8 cellular contexts compared by ENCODE assay signal in the genomic region with DNA sequence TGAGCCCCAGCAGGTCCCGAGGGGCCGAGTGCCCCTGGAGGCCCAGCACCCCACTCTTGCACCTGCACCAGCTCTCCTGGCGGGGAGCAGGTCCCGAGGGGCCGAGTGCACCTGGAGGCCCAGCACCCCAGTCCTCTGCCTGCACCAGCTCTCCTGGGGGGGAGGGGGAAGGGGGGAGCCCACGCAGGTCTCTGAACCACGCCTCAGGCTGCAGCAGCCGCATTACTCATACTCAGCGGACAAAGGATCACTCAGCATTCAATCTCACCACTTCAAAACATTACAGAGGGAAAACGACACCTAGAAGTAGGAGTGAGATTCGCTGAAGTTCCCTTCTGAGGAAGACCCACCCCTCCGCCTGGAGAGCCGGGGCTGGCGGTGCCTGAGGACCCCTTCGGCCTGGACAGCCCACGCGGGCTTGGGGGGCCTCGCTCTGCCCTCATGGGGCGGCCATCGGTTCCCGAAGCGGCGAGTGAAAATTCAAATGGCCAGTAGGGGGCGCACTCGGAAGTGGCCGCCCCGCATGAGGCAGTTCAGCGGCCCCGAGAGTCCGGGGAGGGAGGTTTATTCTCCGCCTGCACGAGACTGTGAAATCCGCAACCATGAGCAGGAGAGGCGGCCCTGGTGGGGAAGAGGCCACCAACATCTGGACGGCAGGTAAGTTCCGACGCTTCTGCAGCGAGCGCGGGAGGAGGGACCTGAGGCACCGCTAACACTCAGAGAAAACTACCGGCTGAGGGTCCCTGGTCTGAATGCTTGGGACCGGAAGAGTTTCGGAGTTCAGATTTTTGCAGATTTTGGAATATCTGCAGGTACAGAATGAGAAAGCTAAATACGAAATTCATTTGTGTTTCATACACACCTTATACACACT. TPM values are rescaled to one million over a fixed set of nuclear protein-coding genes. Genes with fewer than 3 reads are reported as not detected.
A peak's percentile ranks its signal among the peaks of the same experiment; 100 is the strongest.
DNase-seq lines count a peak whose midpoint lies in the region; ATAC-seq and TF ChIP-seq lines count a peak whose summit lies in the region.

No MANE protein-coding gene starts in this region.

- intact Hi-C loops in head of caudate nucleus (cut with DNase I) = no loop called here
- intact Hi-C loops in transverse colon (cut with DNase I; ENCODE audit: low total_unique reads) = loop anchor here (5.0 to 10.0 kb wide), 2 partner anchors 35 to 88 kb away; no protein-coding TSS in a partner anchor

- peaks cover 10% of the 10 kb centered on the region for H3K4me1 ChIP-seq in CD4-positive, CD25-positive, alpha-beta regulatory T cell (ENCODE audit: control insufficient read depth, insufficient read depth, low read length, poor library complexity, severe bottlenecking)
- H3K4me1 ChIP-seq in SK-N-SH (ENCODE audit: control insufficient read depth in 1 of 2, insufficient read depth in 2 of 2, low read depth in 1 of 2, low read length in 1 of 2) = peaks cover 25 to 44% of the 10 kb centered on the region in 2 experiments
- peaks cover 10% of the 10 kb centered on the region for H3K4me1 ChIP-seq in parathyroid adenoma
- peaks cover 6 to 40% (median 19%) of the 10 kb centered on the region in 4 donors for H3K4me1 ChIP-seq in transverse colon

- peak; percentile 67 to 70 for ATAC-seq in CD4-positive, CD25-positive, alpha-beta regulatory T cell (ENCODE audit: low read depth in 2 of 2)
- ATAC-seq in GM19328 (IDR thresholded peaks at IDR 0.05; ENCODE audit: unreplicated experiment) (peak; percentile 64), HG03469 (IDR thresholded peaks at IDR 0.05; ENCODE audit: unreplicated experiment) (peak; percentile 34)
- peak; percentile 82 to 88 for ATAC-seq in activated naive CD4-positive, alpha-beta T cell treated with anti-CD3 and anti-CD28 coated beads, Interleukin-2, amount 50 U/mL, for 72 hours

- H3K9ac ChIP-seq in SK-N-SH (peak overlapping the region; percentile 59), parathyroid adenoma (no peak overlapping the region)

- no peaks in the 10 kb centered on the region for H3K36me3 ChIP-seq in CD4-positive, CD25-positive, alpha-beta regulatory T cell (ENCODE audit: control insufficient read depth, insufficient read depth, low read length)
- H3K36me3 ChIP-seq in SK-N-SH (replicated peaks in 1 of 2; ENCODE audit: control insufficient read depth in 1 of 2, insufficient read depth in 2 of 2, low read length in 1 of 2) = peaks cover 0 to 9% of the 10 kb centered on the region in 2 experiments
- H3K36me3 ChIP-seq in parathyroid adenoma (ENCODE audit: control insufficient read depth, insufficient read depth, low read length) = no peaks in the 10 kb centered on the region
- H3K36me3 ChIP-seq in transverse colon = no peaks in the 10 kb centered on the region

- H3K27ac Mint-ChIP-seq in CD4-positive, CD25-positive, alpha-beta regulatory T cell = peak overlapping the region in 2 of 3 donors; percentile 69 to 78
- no peak overlapping the region for H3K27ac Mint-ChIP-seq in activated naive CD4-positive, alpha-beta T cell treated with anti-CD3 and anti-CD28 coated beads, Interleukin-2, amount 50 U/mL, for 72 hours

- peak; percentile 55 to 71 (median 65) for DNase-seq in CD4-positive, CD25-positive, alpha-beta regulatory T cell
- DNase-seq in SK-N-SH (peak; percentile 94), head of caudate nucleus (peak in 41 of 42 donors; percentile 36 to 90 (median 68)), transverse colon (peak; percentile 83)
- peak; percentile 72 to 89 for DNase-seq in activated naive CD4-positive, alpha-beta T cell treated with anti-CD3 and anti-CD28 coated beads, Interleukin-2, amount 50 U/mL, for 72 hours (ENCODE audit: low spot score in 2 of 2)

- H3K79me2 ChIP-seq in SK-N-SH (ENCODE audit: insufficient read depth) (peaks cover 24% of the 10 kb centered on the region; the same call in 1 of the 2 replicates), parathyroid adenoma (peaks cover 18% of the 10 kb centered on the region)

- H3K4me1 Mint-ChIP-seq in CD4-positive, CD25-positive, alpha-beta regulatory T cell = peaks cover 0 to 12% (median 8%) of the 10 kb centered on the region in 4 donors

- peak; percentile 99 for TF ChIP-seq CTCF in SK-N-SH (IDR thresholded peaks at IDR 0.05)
- peak; percentile 89 for TF ChIP-seq CTCF in parathyroid adenoma (IDR thresholded peaks at IDR 0.05)
- peak; percentile 85 to 95 (median 92) for TF ChIP-seq CTCF in transverse colon (IDR thresholded peaks at IDR 0.05)

- no peaks in the 10 kb centered on the region for H3K36me3 Mint-ChIP-seq in CD4-positive, CD25-positive, alpha-beta regulatory T cell
- H3K36me3 Mint-ChIP-seq in activated naive CD4-positive, alpha-beta T cell treated with anti-CD3 and anti-CD28 coated beads, Interleukin-2, amount 50 U/mL, for 72 hours = no peaks in the 10 kb centered on the region

- peaks cover 4% of the 10 kb centered on the region for H4K20me1 ChIP-seq in SK-N-SH (ENCODE audit: insufficient read depth)

- H3F3A ChIP-seq in SK-N-SH (replicated peaks; ENCODE audit: insufficient read depth) = peaks cover 22% of the 10 kb centered on the region

- CTCF ChIA-PET in SK-N-SH (lab: Yijun Ruan, JAX) = interaction anchor here (0.6 to 8.0 kb wide), 55 partner anchors 9 to 424 kb away, joined by 3 to 114 read pairs (median 5); a partner anchor contains a TSS

- no peaks in the 10 kb centered on the region for H3K9me2 ChIP-seq in SK-N-SH

- no peaks in the 10 kb centered on the region for H3K9me3 ChIP-seq in CD4-positive, CD25-positive, alpha-beta regulatory T cell (ENCODE audit: control insufficient read depth in 2 of 2, low read length in 2 of 2)
- H3K9me3 ChIP-seq in SK-N-SH = no peaks in the 10 kb centered on the region
- H3K9me3 ChIP-seq in parathyroid adenoma (ENCODE audit: control insufficient read depth, low read length) = no peaks in the 10 kb centered on the region
- no peaks in the 10 kb centered on the region for H3K9me3 ChIP-seq in transverse colon

- H2AFZ ChIP-seq in SK-N-SH (ENCODE audit: low read depth) (peak overlapping the region; percentile 51; the same call in 1 of the 2 replicates), parathyroid adenoma (peak overlapping the region; percentile 40)

- H3K27ac ChIP-seq in CD4-positive, CD25-positive, alpha-beta regulatory T cell (ENCODE audit: insufficient read depth, low read length, poor library complexity, severe bottlenecking) = no peak overlapping the region
- H3K27ac ChIP-seq in SK-N-SH (ENCODE audit: low read depth in 2 of 2, low read length in 1 of 2) (peak overlapping the region in 1 of 2 experiments; percentile 31; a peak in 1 of 4 replicates), parathyroid adenoma (no peak overlapping the region), transverse colon (peak overlapping the region; percentile 13 to 79 (median 74))

- H3K27me3 Mint-ChIP-seq in CD4-positive, CD25-positive, alpha-beta regulatory T cell = no peaks in the 10 kb centered on the region

- in situ Hi-C loops in transverse colon (cut with MboI; ENCODE audit: low pct_ligation_motif_present in 1 of 4, low pct_unique_long_range_greater_than_20kb in 1 of 4, low sequenced_read_pairs in 3 of 4) = no loop called here

- no peaks in the 10 kb centered on the region for H3K9me3 Mint-ChIP-seq in CD4-positive, CD25-positive, alpha-beta regulatory T cell
- no peaks in the 10 kb centered on the region for H3K9me3 Mint-ChIP-seq in activated naive CD4-positive, alpha-beta T cell treated with anti-CD3 and anti-CD28 coated beads, Interleukin-2, amount 50 U/mL, for 72 hours

- POLR2A ChIA-PET in SK-N-SH (lab: Yijun Ruan, JAX) = interaction anchor here (1.5 kb wide), 1 partner anchor 21 kb away, joined by 3 read pairs; no protein-coding TSS in a partner anchor

- H3K4me3 ChIP-seq in CD4-positive, CD25-positive, alpha-beta regulatory T cell (ENCODE audit: low read depth, low read length) = no peak overlapping the region
- H3K4me3 ChIP-seq in SK-N-SH (ENCODE audit: low read depth in 2 of 2, low read length in 1 of 2) (peak overlapping the region; percentile 33 to 62), parathyroid adenoma (ENCODE audit: low read depth, low read length) (no peak overlapping the region), transverse colon (peak overlapping the region; percentile 11 to 62 (median 32))

- no peak for TF ChIP-seq EP300 in SK-N-SH (IDR thresholded peaks at IDR 0.05; ENCODE audit: borderline replicate concordance in 1 of 2, low read depth in 1 of 2, low read length in 1 of 2)
- TF ChIP-seq EP300 in transverse colon (IDR thresholded peaks at IDR 0.05; ENCODE audit: low read depth) = no peak

- H3K4me3 Mint-ChIP-seq in CD4-positive, CD25-positive, alpha-beta regulatory T cell = peak overlapping the region in 3 of 4 donors; percentile 69 to 83 (median 79)

- TF ChIP-seq RAD21 in SK-N-SH (IDR thresholded peaks at IDR 0.05; ENCODE audit: low read length) = peak; percentile 60

- WGBS in SK-N-SH (ENCODE audit: low lambda C conversion rate) = 22% methylated on average over 42 of the region's 45 CpGs
- 7 to 25% methylated on average over 3 to 36 of the region's 45 CpGs for WGBS in transverse colon (ENCODE audit: low coverage in 1 of 2), 2 donors

- H3K27me3 ChIP-seq in CD4-positive, CD25-positive, alpha-beta regulatory T cell (ENCODE audit: control insufficient read depth, insufficient read depth, low read length) = no peaks in the 10 kb centered on the region
- H3K27me3 ChIP-seq in SK-N-SH (ENCODE audit: insufficient read depth) (no peaks in the 10 kb centered on the region), parathyroid adenoma (ENCODE audit: control insufficient read depth, insufficient read depth, low read length) (no peaks in the 10 kb centered on the region), transverse colon (no peaks in the 10 kb centered on the region)

- H3K4me2 ChIP-seq in SK-N-SH = peak overlapping the region; percentile 94
- H3K4me2 ChIP-seq in parathyroid adenoma (ENCODE audit: low read length) = no peak overlapping the region

- no peak for TF ChIP-seq POLR2A in transverse colon (IDR thresholded peaks at IDR 0.05)

TF ChIP-seq in SK-N-SH, 30 proteins besides CTCF, POLR2A, EP300 and RAD21 (continues in another document):
- TF ChIP-seq SMC3 (IDR thresholded peaks at IDR 0.05; ENCODE audit: low read depth, low read length) = peak; percentile 53

RNA-seq across cellular contexts. Expression of a gene that starts 1.1 kb away (rescaled TPM):
- total RNA-seq in CD4-positive, CD25-positive, alpha-beta regulatory T cell = not detected
- polyA plus RNA-seq in CD4-positive, CD25-positive, alpha-beta regulatory T cell = under 1 TPM in 1 of 4 donors, not detected in 3; 0.10 TPM
- polyA plus RNA-seq in SK-N-SH (2012; rRNA removed) = 4.0 and 6.4 TPM in 2 replicates
- polyA plus RNA-seq in SK-N-SH (2012; cell fraction: cytosol; rRNA removed) = 2.2 and 4.1 TPM in 2 replicates
- polyA plus RNA-seq in SK-N-SH (2012; cell fraction: nucleus; rRNA removed) = 4.3 and 5.5 TPM in 2 replicates
- not detected for total RNA-seq in activated naive CD4-positive, alpha-beta T cell treated with anti-CD3 and anti-CD28 coated beads, Interleukin-2, amount 50 U/mL, for 72 hours
- 10 to 100 TPM in 3 of 4 donors, 1 to 10 TPM in 1; 2.2 to 33.7 (median 11.7) TPM for total RNA-seq in transverse colon

RNA-seq across cellular contexts. Expression of a gene that starts 42.5 kb away (rescaled TPM):
- 21.5 TPM for total RNA-seq in CD4-positive, CD25-positive, alpha-beta regulatory T cell
- polyA plus RNA-seq in CD4-positive, CD25-positive, alpha-beta regulatory T cell = 10 to 100 TPM; 14.1 to 26.4 (median 19.4) TPM
- polyA plus RNA-seq in SK-N-SH (2012; rRNA removed) = 1.4 and 2.0 TPM in 2 replicates
- polyA plus RNA-seq in SK-N-SH (2012; cell fraction: cytosol; rRNA removed) = 0.95 and 1.3 TPM in 2 replicates
- polyA plus RNA-seq in SK-N-SH (2012; cell fraction: nucleus; rRNA removed) = 1.5 and 2.0 TPM in 2 replicates
- 1 to 10 TPM; 1.6 to 9.3 TPM for total RNA-seq in activated naive CD4-positive, alpha-beta T cell treated with anti-CD3 and anti-CD28 coated beads, Interleukin-2, amount 50 U/mL, for 72 hours
- total RNA-seq in transverse colon = 10 to 100 TPM in 1 of 4 donors, 1 to 10 TPM in 1, not detected in 2; 9.2 to 14.5 TPM

Comparison
In these comparisons a context has a peak if more than half of its experiments do, and no peak if none do; other contexts are left out.
1. ATAC-seq: peak in every context shown above with its lines; median percentile 85 in activated naive CD4-positive, alpha-beta T cell treated with anti-CD3 and anti-CD28 coated beads, Interleukin-2, amount 50 U/mL, for 72 hours; 68 in CD4-positive, CD25-positive, alpha-beta regulatory T cell; 64 in GM19328; 34 in HG03469.
2. H3K27ac ChIP-seq: peak in transverse colon (4 of 4); none in CD4-positive, CD25-positive, alpha-beta regulatory T cell (single experiment) and parathyroid adenoma (single experiment).
3. H3K4me3 ChIP-seq: peak in SK-N-SH (2 of 2) and transverse colon (4 of 4); none in CD4-positive, CD25-positive, alpha-beta regulatory T cell (single experiment) and parathyroid adenoma (single experiment).
4. H3K27ac Mint-ChIP-seq: peak in CD4-positive, CD25-positive, alpha-beta regulatory T cell (2 of 3); none in activated naive CD4-positive, alpha-beta T cell treated with anti-CD3 and anti-CD28 coated beads, Interleukin-2, amount 50 U/mL, for 72 hours (0 of 2).
5. Peak in every context shown above with its lines, with median percentiles within 50 percentile points of each other: DNase-seq and CTCF ChIP-seq.